ENCODE assay signal across 8 cellular contexts in genomic region chr10:48523820-48524758, GRCh38.
DNase-seq lines count a peak whose midpoint lies in the region; ATAC-seq and TF ChIP-seq lines count a peak whose summit lies in the region.

No MANE protein-coding gene starts in this region.

- BruUV-seq in PC-9 (replicated peaks; lab: Mats Ljungman, UMichigan): no TSS peak

- H3K4me1 ChIP-seq in PC-9 (replicated peaks; ENCODE audit: insufficient read depth): 0 out of 2 replicates have a peak, but pooled peaks cover 3% of the 10 kb centered on the region
- peaks cover 5% of the 10 kb centered on the region for H3K4me1 ChIP-seq in ovary (ENCODE audit: insufficient read depth)

- peak overlapping the region; percentile 93 for H3K4me2 ChIP-seq in PC-9

- H3K27me3 ChIP-seq in PC-9 (ENCODE audit: insufficient read depth, low read depth): peaks cover 33% of the 10 kb centered on the region; the same call in 1 of the 2 replicates
- H3K27me3 ChIP-seq in ovary: no peaks in the 10 kb centered on the region

- TF ChIP-seq EP300 in ovary (IDR thresholded peaks at IDR 0.05): no peak

- DNase-seq in NCI-H82 (lab: John Stamatoyannopoulos, UW): peak; percentile 31
- no peak for DNase-seq in NCI-H82 treated with DMSO at 0.1 percent for 48 hours (lab: John Stamatoyannopoulos, UW; ENCODE audit: unreplicated experiment)
- DNase-seq in PC-9: peak in 1 of 2 experiments; percentile 38
- DNase-seq in fibroblast of the aortic adventitia (ENCODE audit: low read depth): no peak
- peak in 4 of 5 donors; percentile 37 to 72 (median 62) for DNase-seq in ovary
- no peak for DNase-seq in DMS153 (lab: John Stamatoyannopoulos, UW)

- TF ChIP-seq CTCF in PC-9 (conservative IDR thresholded peaks at IDR 0.05) (peak; percentile 60), fibroblast of the aortic adventitia (IDR thresholded peaks at IDR 0.05; ENCODE audit: insufficient read depth, low read length) (peak; percentile 34), ovary (IDR thresholded peaks at IDR 0.05) (peak in 1 of 3 donors; percentile 49)

- no peaks in the 10 kb centered on the region for H3K79me2 ChIP-seq in PC-9 (ENCODE audit: low read depth)

- H3K27ac ChIP-seq in PC-9 (no peak overlapping the region), ovary (peak overlapping the region in 1 of 2 donors; percentile 73)

- no peaks in the 10 kb centered on the region for H3K9me3 ChIP-seq in PC-9 (ENCODE audit: insufficient read depth, low read depth)
- H3K9me3 ChIP-seq in ovary: no peaks in the 10 kb centered on the region

- H3K36me3 ChIP-seq in PC-9 (ENCODE audit: low read depth) (no peaks in the 10 kb centered on the region), ovary (no peaks in the 10 kb centered on the region)

- no peak for TF ChIP-seq POLR2A in ovary (IDR thresholded peaks at IDR 0.05)

- H3K4me3 ChIP-seq in PC-9 (peak overlapping the region; percentile 60), fibroblast of the aortic adventitia (ENCODE audit: low read depth, low read length) (peak overlapping the region; percentile 60), ovary (peak overlapping the region; percentile 41)

- peak overlapping the region; percentile 72 for H2AFZ ChIP-seq in PC-9

- no peaks in the 10 kb centered on the region for H3F3A ChIP-seq in PC-9 (ENCODE audit: insufficient read depth, low read depth)

- intact Hi-C loops in PC-9 (cut with micrococcal nuclease; ENCODE audit: unreplicated experiment) (loop anchor here (5.0 kb wide), 1 partner anchor 77 kb away; no protein-coding TSS in a partner anchor), ovary (cut with DNase I) (no loop called here)

- H3K9me2 ChIP-seq in PC-9 (ENCODE audit: insufficient read depth): no peaks in the 10 kb centered on the region

- WGBS in ovary, 3 donors: 5 to 19% (median 17%) methylated on average over 24 to 93 of the region's 93 CpGs

- CTCF ChIA-PET in PC-9 (lab: Charles Lee): no interaction called here

- ATAC-seq in HG02610 (IDR thresholded peaks at IDR 0.05; ENCODE audit: unreplicated experiment) (no peak), HG03108 (IDR thresholded peaks at IDR 0.05; ENCODE audit: unreplicated experiment) (no peak)

- H4K20me1 ChIP-seq in PC-9 (ENCODE audit: insufficient read depth): no peaks in the 10 kb centered on the region

- POLR2A ChIA-PET in PC-9 (lab: Charles Lee; ENCODE audit: unreplicated experiment): no interaction called here

Comparison
In these comparisons a context has a peak if more than half of its experiments do, and no peak if none do; other contexts are left out.
1. DNase-seq: peak in NCI-H82 (single experiment) and ovary (4 of 5); none in NCI-H82 treated with DMSO at 0.1 percent for 48 hours (single experiment), fibroblast of the aortic adventitia (single experiment) and DMS153 (single experiment).
2. Peak in every context shown above with its lines, with median percentiles within 50 percentile points of each other: H3K4me3 ChIP-seq.